ENCODE assay signal across 8 cellular contexts in the genomic region with DNA sequence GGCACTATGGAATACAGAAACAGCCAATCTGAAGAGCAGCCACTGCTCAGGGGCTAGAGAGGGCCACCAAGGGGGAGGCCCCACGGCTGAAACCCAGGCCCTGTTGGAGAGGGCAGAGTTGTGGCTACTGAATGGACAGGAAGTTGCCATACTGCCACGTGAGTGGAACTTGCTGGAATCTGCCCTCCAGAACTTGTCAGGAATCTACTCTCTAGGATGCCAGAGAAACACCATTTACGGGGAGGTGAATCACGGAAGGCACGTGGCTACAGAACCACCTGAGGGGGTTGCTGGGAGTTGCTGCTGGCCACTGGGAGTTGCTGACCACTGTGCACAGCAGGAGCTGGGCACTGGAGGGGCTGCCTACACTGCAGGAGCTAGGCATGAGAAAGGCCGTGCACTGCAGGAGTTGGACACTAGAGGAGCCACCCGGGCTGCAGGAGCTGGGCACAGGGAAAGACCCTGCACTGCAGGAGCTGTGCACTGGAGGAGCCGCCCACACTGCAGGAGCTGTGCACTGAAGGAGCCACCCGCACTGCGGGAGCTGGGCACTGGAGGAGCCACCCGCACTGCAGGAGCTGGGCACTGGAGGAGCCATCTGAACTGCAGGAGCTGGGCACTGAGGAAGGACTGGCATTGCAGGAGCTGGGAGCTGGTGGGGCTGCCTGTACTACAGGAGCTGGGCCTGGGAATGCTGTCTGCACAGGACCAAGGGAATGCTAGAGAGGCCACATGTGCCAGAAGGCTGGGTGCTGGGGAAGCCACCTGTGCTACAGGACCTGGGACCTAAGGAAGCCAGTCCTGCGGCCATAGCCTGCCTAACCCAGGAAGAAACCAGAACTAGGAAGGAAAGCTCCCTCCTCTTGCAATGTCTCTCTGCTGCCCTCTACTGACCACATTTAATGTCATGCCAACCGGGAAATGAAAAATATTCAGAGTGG.
A peak's percentile ranks its signal among the peaks of the same experiment; 100 is the strongest.
DNase-seq lines count a peak whose midpoint lies in the region; ATAC-seq, FAIRE-seq and TF ChIP-seq lines count a peak whose summit lies in the region.

No MANE protein-coding gene starts in this region.

- ATAC-seq in omental fat pad (ENCODE audit: low FRiP score) (peak; percentile 53), HG03571 (IDR thresholded peaks at IDR 0.05; ENCODE audit: unreplicated experiment) (no peak), GM19351 (IDR thresholded peaks at IDR 0.05; ENCODE audit: unreplicated experiment) (no peak)

- peak; percentile 71 for DNase-seq in EL
- peak; percentile 37 for DNase-seq in LNCaP clone FGC (ENCODE audit: low read depth)
- DNase-seq in RCC 7860 (ENCODE audit: low spot score) = peak; percentile 63
- peak; percentile 24 for DNase-seq in activated naive CD4-positive, alpha-beta T cell treated with anti-CD3 and anti-CD28 coated beads, Interleukin-2, amount 50 U/mL, for 16 hours
- peak; percentile 16 for DNase-seq in glomerular endothelial cell (ENCODE audit: extremely low read depth, low read depth, low spot score)
- peak; percentile 29 for DNase-seq in omental fat pad (ENCODE audit: low spot score)

- peak; percentile 43 for FAIRE-seq in RCC 7860 (lab: Jason Lieb, UNC)

- TF ChIP-seq CTCF in LNCaP clone FGC (IDR thresholded peaks at IDR 0.05; ENCODE audit: control insufficient read depth, extremely low read depth, insufficient read depth) = peak; percentile 87
- peak in 1 of 3 donors; percentile 20 for TF ChIP-seq CTCF in omental fat pad (IDR thresholded peaks at IDR 0.05)

- no peak overlapping the region for H3K4me3 ChIP-seq in LNCaP clone FGC (ENCODE audit: low read depth, low read length)

Comparison
In these comparisons a context has a peak if more than half of its experiments do, and no peak if none do; other contexts are left out.
1. DNase-seq: peak in every context shown above with its lines; median percentile 71 in EL; 63 in RCC 7860; 37 in LNCaP clone FGC; 29 in omental fat pad; 24 in activated naive CD4-positive, alpha-beta T cell treated with anti-CD3 and anti-CD28 coated beads, Interleukin-2, amount 50 U/mL, for 16 hours; 16 in glomerular endothelial cell.